ENCODE assay signal across 16 cellular contexts in genomic region chr11:64610596-64610995, GRCh38. TPM values are rescaled to one million over a fixed set of nuclear protein-coding genes. Genes with fewer than 3 reads are reported as not detected.
DNase-seq lines count a peak whose midpoint lies in the region; ATAC-seq and TF ChIP-seq lines count a peak whose summit lies in the region.
"Had no signal": no experiment of that assay in that cellular context is flagged by ENCODE, and none has a peak within 500 bp of the region (broad histone marks: within the 10 kb centered on the region; RNA-seq: fewer than 3 reads in every experiment).

No MANE protein-coding gene starts in this region.

- no peaks in the 10 kb centered on the region for H3K9me3 ChIP-seq in BLaER1 treated with 17β-estradiol and CSF1 and Interleukin-3, amounts not matched to agents 10 nM and 100 nM (replicated peaks in 1 of 11)
- no peaks in the 10 kb centered on the region for H3K9me3 ChIP-seq in Loucy (ENCODE audit: insufficient read depth, low read depth, low read length)
- peaks cover 2% of the 10 kb centered on the region for H3K9me3 ChIP-seq in trophoblast cell (ENCODE audit: insufficient read depth, low read depth, low read length)

- ATAC-seq in activated naive CD4-positive, alpha-beta T cell treated with anti-CD3 and anti-CD28 coated beads, Interleukin-2, amount 50 U/mL, for 72 hours: no peak
- ATAC-seq: GM23338 had no signal

- no peak overlapping the region for H3K18ac ChIP-seq in trophoblast cell (ENCODE audit: low read length)

- H2BK5ac ChIP-seq in trophoblast cell (ENCODE audit: low read depth, low read length, poor library complexity): no peak overlapping the region

- no peak overlapping the region for H4K12ac ChIP-seq in trophoblast cell (ENCODE audit: low read depth, low read length)

- peak overlapping the region; percentile 54 for H3K23ac ChIP-seq in trophoblast cell (ENCODE audit: low read length)

- H3K27ac Mint-ChIP-seq in activated naive CD4-positive, alpha-beta T cell treated with anti-CD3 and anti-CD28 coated beads, Interleukin-2, amount 50 U/mL, for 72 hours: peak overlapping the region; percentile 53 to 79
- H3K27ac Mint-ChIP-seq: CD4-positive, alpha-beta memory T cell; GM23338; H9 had no signal

- peaks cover 0 to 24% (median 0%) of the 10 kb centered on the region in 11 experiments; a peak in 8 of 22 replicates for H3K27me3 ChIP-seq in BLaER1 treated with 17β-estradiol and CSF1 and Interleukin-3, amounts not matched to agents 10 nM and 100 nM
- H3K27me3 ChIP-seq in Loucy (ENCODE audit: insufficient read depth, low read length, poor library complexity, severe bottlenecking) (no peaks in the 10 kb centered on the region), trophoblast cell (ENCODE audit: insufficient read depth, low read length) (no peaks in the 10 kb centered on the region)

- no peak for DNase-seq in activated naive CD4-positive, alpha-beta T cell treated with anti-CD3 and anti-CD28 coated beads, Interleukin-2, amount 50 U/mL, for 72 hours (ENCODE audit: low spot score in 2 of 2)
- no peak for DNase-seq in activated naive CD4-positive, alpha-beta T cell treated with Interleukin-2 at 50 U/mL for 16 hours
- no peak for DNase-seq in trophoblast cell
- no peak for DNase-seq in stimulated activated CD8-positive, alpha-beta memory T cell treated with anti-CD3 and anti-CD28 coated beads, Interleukin-4, amount 100 ng/mL, for 48 hours
- no peak for DNase-seq in HT-29 (ENCODE audit: low spot score)
- DNase-seq: 8988T; AML-193; C1 segment of cervical spinal cord; CD4-positive, alpha-beta memory T cell; COR-L47; DND-41; GDM1; H9 had no signal

- no peak overlapping the region for H3K4ac ChIP-seq in trophoblast cell (ENCODE audit: low read depth, low read length)

- no peak overlapping the region for H4K8ac ChIP-seq in trophoblast cell (ENCODE audit: low read depth, low read length)

- no CpG with 5 or more reads among the region's 3 CpGs for WGBS in trophoblast cell (ENCODE audit: extremely low coverage, insufficient coverage, insufficient read length)

- H3F3A ChIP-seq in Loucy (ENCODE audit: low read depth): no peaks in the 10 kb centered on the region

- H2AFZ ChIP-seq in Loucy (ENCODE audit: low read length) (no peak overlapping the region), trophoblast cell (ENCODE audit: insufficient read depth, low read length, poor library complexity) (no peak overlapping the region)
- H2AFZ ChIP-seq: GM23338 had no signal

- H3K36me3 Mint-ChIP-seq in activated naive CD4-positive, alpha-beta T cell treated with anti-CD3 and anti-CD28 coated beads, Interleukin-2, amount 50 U/mL, for 72 hours: no peaks in the 10 kb centered on the region
- H3K36me3 Mint-ChIP-seq: CD4-positive, alpha-beta memory T cell had no signal

- no peaks in the 10 kb centered on the region for H3K36me3 ChIP-seq in BLaER1 treated with 17β-estradiol and CSF1 and Interleukin-3, amounts not matched to agents 10 nM and 100 nM
- H3K36me3 ChIP-seq in Loucy (ENCODE audit: insufficient read depth, low read length) (peaks cover 10% of the 10 kb centered on the region; the same call in 1 of the 2 replicates), trophoblast cell (ENCODE audit: control insufficient read depth in 1 of 2, insufficient read depth in 2 of 2, low read length in 2 of 2) (no peaks in the 10 kb centered on the region)

- no peaks in the 10 kb centered on the region for H3K79me1 ChIP-seq in trophoblast cell (ENCODE audit: low read length)

- no peaks in the 10 kb centered on the region for H4K20me1 ChIP-seq in BLaER1 treated with 17β-estradiol and CSF1 and Interleukin-3, amounts not matched to agents 10 nM and 100 nM
- no peaks in the 10 kb centered on the region for H4K20me1 ChIP-seq in Loucy (ENCODE audit: insufficient read depth, low read length, poor library complexity, severe bottlenecking)

- no peak overlapping the region for H4K91ac ChIP-seq in trophoblast cell (ENCODE audit: low read depth, low read length)

- H3K9ac ChIP-seq in BLaER1 treated with 17β-estradiol and CSF1 and Interleukin-3, amounts not matched to agents 10 nM and 100 nM: peak overlapping the region in 6 of 11 experiments; percentile 52 to 69 (median 63); a peak in 10 of 22 replicates
- H3K9ac ChIP-seq in Loucy (ENCODE audit: low read depth, low read length, poor library complexity, severe bottlenecking) (peak overlapping the region; percentile 64), trophoblast cell (ENCODE audit: low read length) (no peak overlapping the region)

- no peaks in the 10 kb centered on the region for H3K9me2 ChIP-seq in Loucy (replicated peaks; ENCODE audit: low read depth, low read length)

- H3K4me1 ChIP-seq in BLaER1 treated with 17β-estradiol and CSF1 and Interleukin-3, amounts not matched to agents 10 nM and 100 nM: peaks cover 51 to 97% (median 93%) of the 10 kb centered on the region in 10 experiments
- H3K4me1 ChIP-seq in Loucy (ENCODE audit: insufficient read depth, low read length, poor library complexity, severe bottlenecking) (peaks cover 70% of the 10 kb centered on the region), trophoblast cell (ENCODE audit: control insufficient read depth in 1 of 2, insufficient read depth in 2 of 2, low read length in 2 of 2) (no peaks in the 10 kb centered on the region)

- H2BK120ac ChIP-seq in trophoblast cell (ENCODE audit: insufficient read depth, low read length, poor library complexity): no peak overlapping the region

- H2AK5ac ChIP-seq in trophoblast cell (ENCODE audit: low read length): no peak overlapping the region

- peak overlapping the region; percentile 78 to 97 (median 91) for H3K4me2 ChIP-seq in BLaER1 treated with 17β-estradiol and CSF1 and Interleukin-3, amounts not matched to agents 10 nM and 100 nM
- H3K4me2 ChIP-seq in Loucy (ENCODE audit: low read depth, low read length, poor library complexity, severe bottlenecking) (peak overlapping the region; percentile 62), trophoblast cell (ENCODE audit: low read length) (no peak overlapping the region)
- H3K4me2 ChIP-seq: GM23338 had no signal

- H3K79me2 ChIP-seq in Loucy (ENCODE audit: insufficient read depth, low read length): no peaks in the 10 kb centered on the region
- no peaks in the 10 kb centered on the region for H3K79me2 ChIP-seq in trophoblast cell (ENCODE audit: control insufficient read depth, insufficient read depth, low read length, poor library complexity)

- no peak overlapping the region for H3K14ac ChIP-seq in trophoblast cell (ENCODE audit: low read length)

- no peaks in the 10 kb centered on the region for H3K9me3 Mint-ChIP-seq in activated naive CD4-positive, alpha-beta T cell treated with anti-CD3 and anti-CD28 coated beads, Interleukin-2, amount 50 U/mL, for 72 hours
- H3K9me3 Mint-ChIP-seq: CD4-positive, alpha-beta memory T cell; GM23338; H9 had no signal

- no peak overlapping the region for H2BK12ac ChIP-seq in trophoblast cell (ENCODE audit: low read length)

- no peak for TF ChIP-seq CTCF in Loucy (conservative IDR thresholded peaks at IDR 0.05; ENCODE audit: low read length)

- H3K4me3 ChIP-seq in BLaER1 treated with 17β-estradiol and CSF1 and Interleukin-3, amounts not matched to agents 10 nM and 100 nM: no peak overlapping the region; a peak in 1 of 20 replicates
- H3K4me3 ChIP-seq in Loucy (ENCODE audit: low read length, poor library complexity, severe bottlenecking) (peak overlapping the region; percentile 42), trophoblast cell (ENCODE audit: low read depth, low read length) (no peak overlapping the region)
- H3K4me3 ChIP-seq: GM23338 had no signal

- H3K27ac ChIP-seq in BLaER1 treated with 17β-estradiol and CSF1 and Interleukin-3, amounts not matched to agents 10 nM and 100 nM: peak overlapping the region in 9 of 11 experiments; percentile 62 to 85 (median 78); a peak in 15 of 22 replicates
- no peak overlapping the region for H3K27ac ChIP-seq in trophoblast cell (ENCODE audit: low read depth, low read length)

RNA-seq across cellular contexts. Expression of gene SLC22A12, which starts 19.6 kb away (rescaled TPM):
- total RNA-seq in activated naive CD4-positive, alpha-beta T cell treated with anti-CD3 and anti-CD28 coated beads, Interleukin-2, amount 50 U/mL, for 72 hours: not detected
- not detected in 2 replicates for polyA plus RNA-seq in trophoblast cell (2013)
- not detected in 2 replicates for total RNA-seq in HT-29 (2014; rRNA removed; shearing (Covaris generic))
- total RNA-seq: CD4-positive, alpha-beta memory T cell; GM23338; H9 had no signal
- polyA plus RNA-seq: CD4-positive, alpha-beta memory T cell; GM23338 had no signal

RNA-seq across cellular contexts. Expression of gene SLC22A11, which starts 54.9 kb away (rescaled TPM):
- not detected for total RNA-seq in activated naive CD4-positive, alpha-beta T cell treated with anti-CD3 and anti-CD28 coated beads, Interleukin-2, amount 50 U/mL, for 72 hours
- 50.0 and 52.1 TPM in 2 replicates for polyA plus RNA-seq in trophoblast cell (2013)
- total RNA-seq in HT-29 (2014; rRNA removed; shearing (Covaris generic)): 0.13 TPM in 1 of 2 replicates, not detected in the other
- total RNA-seq: CD4-positive, alpha-beta memory T cell; GM23338; H9 had no signal
- polyA plus RNA-seq: CD4-positive, alpha-beta memory T cell; GM23338 had no signal
